ENCODE assay signal across 17 cellular contexts in genomic region chr7:96361116-96361857, GRCh38. TPM values are rescaled to one million over a fixed set of nuclear protein-coding genes. Genes with fewer than 3 reads are reported as not detected.
DNase-seq lines count a peak whose midpoint lies in the region; ATAC-seq, FAIRE-seq and TF ChIP-seq lines count a peak whose summit lies in the region.
"Had no signal": no experiment of that assay in that cellular context is flagged by ENCODE, and none has a peak within 500 bp of the region (broad histone marks: within the 10 kb centered on the region; RNA-seq: fewer than 3 reads in every experiment).

No MANE protein-coding gene starts in this region.

- no peak for TF ChIP-seq POLR2A in A549 (IDR thresholded peaks at IDR 0.05; ENCODE audit: low read length)

- CTCF ChIA-PET in A549 (lab: Yijun Ruan, JAX) = no interaction called here

- ATAC-seq in A549 (no peak), GM21717 (IDR thresholded peaks at IDR 0.05; ENCODE audit: unreplicated experiment) (no peak), GM18519 (IDR thresholded peaks at IDR 0.05; ENCODE audit: low FRiP score, unreplicated experiment) (no peak)
- ATAC-seq: HCT116, Right ventricle myocardium inferior had no signal

- TF ChIP-seq CTCF in A549 (IDR thresholded peaks at IDR 0.05) = no peak
- no peak for TF ChIP-seq CTCF in fibroblast of mammary gland (conservative IDR thresholded peaks at IDR 0.05; ENCODE audit: control insufficient read depth, insufficient read depth, low read depth, low read length)

- POLR2A ChIA-PET in A549 (lab: Yijun Ruan, JAX) = no interaction called here

- no peaks in the 10 kb centered on the region for H3K9me3 ChIP-seq in A549
- H3K9me3 ChIP-seq: BE2C, Peyer's patch had no signal

- no peak for DNase-seq in A549 (ENCODE audit: low read depth in 1 of 2, low spot score in 1 of 2)
- peak; percentile 41 for DNase-seq in HT1080 (ENCODE audit: low read depth)
- peak; percentile 4 for DNase-seq in RPMI7951 (ENCODE audit: low read depth)
- DNase-seq in fibroblast of mammary gland (ENCODE audit: low read depth) = peak; percentile 5
- no peak for DNase-seq in NCI-H524 (lab: John Stamatoyannopoulos, UW)
- no peak for DNase-seq in NCI-H748 treated with DMSO at 0.1 percent for 48 hours (lab: John Stamatoyannopoulos, UW)
- DNase-seq: BE2C, NCI-H1417 treated with DMSO at 0.1 percent for 48 hours, NCI-H1930, Peyer's patch had no signal

- no peak overlapping the region for H3K4me3 ChIP-seq in A549
- H3K4me3 ChIP-seq in fibroblast of mammary gland (ENCODE audit: control insufficient read depth, low read depth, low read length) = no peak overlapping the region
- H3K4me3 ChIP-seq: Peyer's patch had no signal

- FAIRE-seq in A549 (lab: Jason Lieb, UNC) = no peak
- FAIRE-seq: D721Med, HTR-8/SVneo had no signal

- H3K4me1 ChIP-seq in A549 = peaks cover 5% of the 10 kb centered on the region; the same call in 1 of the 3 replicates
- H3K4me1 ChIP-seq: BE2C, Peyer's patch had no signal

- no peak for TF ChIP-seq RAD21 in A549 (conservative IDR thresholded peaks at IDR 0.05 in 1 of 2, IDR thresholded peaks at IDR 0.05 in 1 of 2)

- no peak overlapping the region for H3K27ac ChIP-seq in A549
- H3K27ac ChIP-seq: KMS-11, Peyer's patch had no signal

- TF ChIP-seq EP300 in A549 (IDR thresholded peaks at IDR 0.05) = no peak

- WGBS in A549 (ENCODE audit: missing lambda C conversion rate) = 74% methylated on average over 7 of the region's 7 CpGs

- no peak overlapping the region for H3K4me2 ChIP-seq in A549
- H3K4me2 ChIP-seq: KMS-11 had no signal

TF ChIP-seq in A549, 52 proteins besides CTCF, POLR2A, EP300 and RAD21:
- TF ChIP-seq MAFK (IDR thresholded peaks at IDR 0.05; ENCODE audit: partially characterized antibody) (peak; percentile 6), ZSCAN20 (CRISPR knock-in tag; IDR thresholded peaks at IDR 0.05) (no peak), ESRRA (IDR thresholded peaks at IDR 0.05; ENCODE audit: borderline replicate concordance, low read length) (no peak)

RNA-seq across cellular contexts. Expression of gene SLC25A13, which starts 39.4 kb away (rescaled TPM):
- polyA plus RNA-seq in A549 (2011; rRNA removed) = 51.0 and 53.0 TPM in 2 replicates
- 16.2 and 19.6 TPM in 2 replicates for polyA plus RNA-seq in A549 (2012; cell fraction: cytosol; rRNA removed)
- polyA plus RNA-seq in A549 (2012; cell fraction: nucleus; rRNA removed) = 11.4 and 21.5 TPM in 2 replicates
- polyA plus RNA-seq in A549 (2017; fragmentation: RNase III; extraction: RNeasy Plus Mini Kit Qiagen cat#74134 plus additional on column Dnase treatment) = 31.3 to 32.7 TPM (median 32.2 TPM) in 3 replicates
- 24.7 and 26.8 TPM in 2 replicates for polyA minus RNA-seq in A549 (2011; rRNA and poly(A)+ RNA removed)
- total RNA-seq in HT1080 (2014; rRNA removed; shearing (Covaris generic)) = 37.5 and 54.8 TPM in 2 replicates
- 28.3 and 31.7 TPM in 2 replicates for polyA plus RNA-seq in HT1080 (2015; cell fraction: cytosol; rRNA removed)
- polyA plus RNA-seq in HT1080 (2015; cell fraction: nucleus; rRNA removed) = 50.4 and 60.3 TPM in 2 replicates
- total RNA-seq in RPMI7951 (2014; rRNA removed; shearing (Covaris generic)) = 37.5 and 41.5 TPM in 2 replicates

Comparison
In these comparisons a context has a peak if more than half of its experiments do, and no peak if none do; other contexts are left out.
1. DNase-seq: peak in HT1080 (single experiment), RPMI7951 (single experiment) and fibroblast of mammary gland (single experiment); none in A549 (0 of 2), NCI-H524 (0 of 2) and NCI-H748 treated with DMSO at 0.1 percent for 48 hours (single experiment).